In genomic region chr11:45597116-45597515, GRCh38 we compare ENCODE assay signal across 2 cellular contexts.
TF ChIP-seq lines count a peak whose summit lies in the region.

No MANE protein-coding gene starts in this region.

TF ChIP-seq in A549, 52 proteins besides CTCF, POLR2A, EP300 and RAD21:
- peak; percentile 92 for TF ChIP-seq MAFK (IDR thresholded peaks at IDR 0.05; ENCODE audit: partially characterized antibody)
- TF ChIP-seq EHF (CRISPR knock-in tag; IDR thresholded peaks at IDR 0.05): no peak

TF ChIP-seq in IMR-90, 13 proteins besides CTCF, POLR2A, EP300 and RAD21:
- TF ChIP-seq ELK1 (IDR thresholded peaks at IDR 0.05; ENCODE audit: borderline replicate concordance, low read depth, low read length) (no peak), CEBPB (IDR thresholded peaks at IDR 0.05; ENCODE audit: low read depth, low read length) (no peak), USF2 (IDR thresholded peaks at IDR 0.05; ENCODE audit: low read depth, low read length) (no peak), MAFK (IDR thresholded peaks at IDR 0.05; ENCODE audit: low read depth, low read length) (peak; percentile 58), BHLHE40 (IDR thresholded peaks at IDR 0.05; ENCODE audit: low read depth, low read length) (no peak)
